8 cellular contexts compared by ENCODE assay signal in the genomic region with DNA sequence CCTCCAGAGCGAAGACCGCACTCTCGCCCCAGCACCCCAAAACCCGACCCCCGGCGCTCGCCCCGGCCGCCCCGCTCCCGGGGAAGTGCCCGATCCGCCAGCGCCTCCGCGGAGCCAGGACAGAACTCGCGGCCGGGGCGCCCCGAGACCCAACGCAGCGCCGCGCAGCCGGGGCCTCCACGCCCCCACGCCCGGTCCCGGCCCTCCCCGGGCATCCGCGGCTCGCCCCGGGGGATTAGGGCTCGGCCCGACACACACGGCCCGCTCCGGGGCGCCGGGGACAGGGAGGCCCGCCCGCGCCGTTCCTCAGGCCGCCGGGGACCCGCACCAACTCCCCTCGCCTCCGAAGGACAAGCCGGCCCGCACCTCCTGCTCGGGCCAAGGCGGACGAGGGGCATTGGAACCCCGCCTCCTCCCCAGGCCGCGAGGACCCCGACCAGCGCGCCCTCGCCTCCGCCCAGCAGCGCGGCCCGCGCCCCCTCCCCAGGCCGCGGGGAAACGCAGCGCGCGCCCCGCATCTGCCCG. TPM values are rescaled to one million over a fixed set of nuclear protein-coding genes. Genes with fewer than 3 reads are reported as not detected.
DNase-seq lines count a peak whose midpoint lies in the region; ATAC-seq and TF ChIP-seq lines count a peak whose summit lies in the region.

No MANE protein-coding gene starts in this region.

- H3K4me3 ChIP-seq in RWPE2 (ENCODE audit: severe bottlenecking) (peak overlapping the region; percentile 69), choroid plexus epithelial cell (ENCODE audit: low read depth, low read length) (peak overlapping the region; percentile 71), right lobe of liver (peak overlapping the region; percentile 70 to 91 (median 83))

- intact Hi-C loops in right lobe of liver (cut with DNase I), result no loop called here

- no peaks in the 10 kb centered on the region for H3K36me3 ChIP-seq in RWPE2 (ENCODE audit: low read depth)
- no peaks in the 10 kb centered on the region for H3K36me3 ChIP-seq in right lobe of liver

- ATAC-seq in RWPE2 (ENCODE audit: low read depth) (peak; percentile 36), right lobe of liver (peak; percentile 12 to 40 (median 30)), HG02981 (IDR thresholded peaks at IDR 0.05; ENCODE audit: unreplicated experiment) (no peak)

- TF ChIP-seq CTCF in RWPE2 (IDR thresholded peaks at IDR 0.05; ENCODE audit: poor library complexity, severe bottlenecking) (no peak), choroid plexus epithelial cell (conservative IDR thresholded peaks at IDR 0.05; ENCODE audit: low read depth, low read length) (no peak), right lobe of liver (IDR thresholded peaks at IDR 0.05) (no peak)

- WGBS in right lobe of liver (ENCODE audit: insufficient coverage, low coverage, low lambda C conversion rate, missing lambda C conversion rate), result no CpG with 5 or more reads among the region's 76 CpGs

- H3K4me1 ChIP-seq in RWPE2 (ENCODE audit: insufficient read depth, poor library complexity, severe bottlenecking), result peaks cover 4% of the 10 kb centered on the region
- H3K4me1 ChIP-seq in right lobe of liver, result peaks cover 0 to 15% (median 0%) of the 10 kb centered on the region in 4 donors

- H3K9me3 ChIP-seq in RWPE2 (ENCODE audit: severe bottlenecking) (no peaks in the 10 kb centered on the region), right lobe of liver (no peaks in the 10 kb centered on the region)

- peak overlapping the region; percentile 24 for H3K27ac ChIP-seq in RWPE2 (ENCODE audit: poor library complexity, severe bottlenecking)
- H3K27ac ChIP-seq in right lobe of liver, result peak overlapping the region; percentile 89 to 95 (median 93)
- H3K27ac ChIP-seq in substantia nigra (ENCODE audit: low read depth, low read length, poor library complexity, severe bottlenecking), result peak overlapping the region; percentile 86

- TF ChIP-seq POLR2A in right lobe of liver (IDR thresholded peaks at IDR 0.05), result no peak

- no peaks in the 10 kb centered on the region for H3K27me3 ChIP-seq in RWPE2 (ENCODE audit: insufficient read depth, poor library complexity, severe bottlenecking)
- H3K27me3 ChIP-seq in right lobe of liver, result no peaks in the 10 kb centered on the region

- DNase-seq in NCI-H82 (lab: John Stamatoyannopoulos, UW), result peak; percentile 52
- no peak for DNase-seq in NCI-H82 treated with DMSO at 0.1 percent for 48 hours (lab: John Stamatoyannopoulos, UW; ENCODE audit: unreplicated experiment)
- no peak for DNase-seq in RWPE2 (ENCODE audit: low spot score)
- no peak for DNase-seq in choroid plexus epithelial cell (ENCODE audit: low read depth)
- peak; percentile 53 to 66 (median 60) for DNase-seq in right lobe of liver
- peak in 21 of 49 donors; percentile 26 to 80 (median 53) for DNase-seq in substantia nigra (lab: John Stamatoyannopoulos, UW)
- no peak for DNase-seq in NCI-H1417 treated with DMSO at 0.1 percent for 48 hours (lab: John Stamatoyannopoulos, UW)

RNA-seq across cellular contexts. Expression of a gene that starts 0.5 kb away (rescaled TPM):
- total RNA-seq in right lobe of liver, result 10 to 100 TPM; 11.7 to 27.1 (median 15.9) TPM

RNA-seq across cellular contexts. Expression of a gene that starts 11.2 kb away (rescaled TPM):
- 10 to 100 TPM; 12.6 to 18.2 (median 14.5) TPM for total RNA-seq in right lobe of liver

Comparison
In these comparisons a context has a peak if more than half of its experiments do, and no peak if none do; other contexts are left out.
1. DNase-seq: peak in NCI-H82 (single experiment) and right lobe of liver (3 of 3); none in NCI-H82 treated with DMSO at 0.1 percent for 48 hours (single experiment), RWPE2 (single experiment), choroid plexus epithelial cell (single experiment) and NCI-H1417 treated with DMSO at 0.1 percent for 48 hours (single experiment).
2. H3K27ac ChIP-seq: peak in every context shown above with its lines; median percentile 93 in right lobe of liver; 86 in substantia nigra; 24 in RWPE2.
3. Peak in every context shown above with its lines, with median percentiles within 50 percentile points of each other: H3K4me3 ChIP-seq.